8 cellular contexts compared by ENCODE assay signal in genomic region chr3:15557511-15557946, GRCh38. TPM values are rescaled to one million over a fixed set of nuclear protein-coding genes. Genes with fewer than 3 reads are reported as not detected.
DNase-seq lines count a peak whose midpoint lies in the region; ATAC-seq and FAIRE-seq lines count a peak whose summit lies in the region.

No MANE protein-coding gene starts in this region.

- in situ Hi-C loops in Caki2 (cut with HindIII; ENCODE audit: low pct_unique_long_range_greater_than_20kb, low sequenced_read_pairs) = no loop called here

- peak; percentile 78 for FAIRE-seq in RCC 7860 (lab: Jason Lieb, UNC)

- intact Hi-C loops in activated T-helper 2 cell treated with anti-CD3 and anti-CD28 coated beads, Interferon-gamma antibody, Interleukin-2, Interleukin-4, amounts not matched to agents 10 μg/mL and 5 μg/mL and 100 μg/mL, durations not matched to agents 14 hours and 24 hours and 36 hours (cut with micrococcal nuclease) = loop anchor here (1.0 to 10.0 kb wide), 4 partner anchors 57 to 453 kb away; partner anchors contain the start of genes EAF1 and METTL6

- no peak overlapping the region for H3K4me3 Mint-ChIP-seq in activated T-helper 2 cell treated with anti-CD3 and anti-CD28 coated beads, Interferon-gamma antibody, Interleukin-2, Interleukin-4, amounts not matched to agents 10 μg/mL and 5 μg/mL and 100 μg/mL, durations not matched to agents 14 hours and 24 hours and 36 hours (ENCODE audit: low read depth)

- H3K36me3 Mint-ChIP-seq in activated T-helper 2 cell treated with anti-CD3 and anti-CD28 coated beads, Interferon-gamma antibody, Interleukin-2, Interleukin-4, amounts not matched to agents 10 μg/mL and 5 μg/mL and 100 μg/mL, durations not matched to agents 14 hours and 24 hours and 36 hours (ENCODE audit: low read depth) = peaks cover 27% of the 10 kb centered on the region

- no peaks in the 10 kb centered on the region for H3K27me3 Mint-ChIP-seq in activated T-helper 2 cell treated with anti-CD3 and anti-CD28 coated beads, Interferon-gamma antibody, Interleukin-2, Interleukin-4, amounts not matched to agents 10 μg/mL and 5 μg/mL and 100 μg/mL, durations not matched to agents 14 hours and 24 hours and 36 hours (ENCODE audit: low read depth)

- DNase-seq in Caki2 (ENCODE audit: low read depth) (peak; percentile 83), HT1080 (ENCODE audit: low read depth) (peak; percentile 82), RCC 7860 (ENCODE audit: low spot score) (peak; percentile 57), germinal center (ENCODE audit: low spot score) (peak; percentile 48), pulmonary artery endothelial cell (ENCODE audit: low read depth, low spot score) (peak; percentile 49)
- peak; percentile 71 for DNase-seq in activated T-helper 2 cell treated with anti-CD3 and anti-CD28 coated beads, Interferon-gamma antibody, Interleukin-2, Interleukin-4, amounts not matched to agents 10 μg/mL and 5 μg/mL and 100 μg/mL, durations not matched to agents 14 hours and 24 hours and 36 hours (ENCODE audit: low spot score)

- H3K27ac Mint-ChIP-seq in activated T-helper 2 cell treated with anti-CD3 and anti-CD28 coated beads, Interferon-gamma antibody, Interleukin-2, Interleukin-4, amounts not matched to agents 10 μg/mL and 5 μg/mL and 100 μg/mL, durations not matched to agents 14 hours and 24 hours and 36 hours = no peak overlapping the region

- H3K9me3 Mint-ChIP-seq in activated T-helper 2 cell treated with anti-CD3 and anti-CD28 coated beads, Interferon-gamma antibody, Interleukin-2, Interleukin-4, amounts not matched to agents 10 μg/mL and 5 μg/mL and 100 μg/mL, durations not matched to agents 14 hours and 24 hours and 36 hours = no peaks in the 10 kb centered on the region

- ATAC-seq in GM19397 (IDR thresholded peaks at IDR 0.05; ENCODE audit: unreplicated experiment) (peak; percentile 59), HG03025 (IDR thresholded peaks at IDR 0.05; ENCODE audit: low FRiP score, unreplicated experiment) (no peak)

- H3K4me1 Mint-ChIP-seq in activated T-helper 2 cell treated with anti-CD3 and anti-CD28 coated beads, Interferon-gamma antibody, Interleukin-2, Interleukin-4, amounts not matched to agents 10 μg/mL and 5 μg/mL and 100 μg/mL, durations not matched to agents 14 hours and 24 hours and 36 hours (ENCODE audit: low read depth) = peaks cover 22% of the 10 kb centered on the region

RNA-seq across cellular contexts. Expression of gene COLQ, which starts 36.0 kb away (rescaled TPM):
- not detected in 2 replicates for total RNA-seq in Caki2 (2014; rRNA removed; shearing (Covaris generic); ENCODE audit: low replicate concordance)
- total RNA-seq in HT1080 (2014; rRNA removed; shearing (Covaris generic)) = 0.27 TPM in 1 of 2 replicates, not detected in the other
- polyA plus RNA-seq in HT1080 (2015; cell fraction: cytosol; rRNA removed) = 0.07 and 0.09 TPM in 2 replicates
- 0.67 and 1.4 TPM in 2 replicates for polyA plus RNA-seq in HT1080 (2015; cell fraction: nucleus; rRNA removed)
- total RNA-seq in activated T-helper 2 cell treated with anti-CD3 and anti-CD28 coated beads, Interferon-gamma antibody, Interleukin-2, Interleukin-4, amounts not matched to agents 10 μg/mL and 5 μg/mL and 100 μg/mL, durations not matched to agents 14 hours and 24 hours and 36 hours = 1.6 and 2.1 TPM in 2 replicates
- 0.07 and 0.25 TPM in 2 replicates for total RNA-seq in pulmonary artery endothelial cell

RNA-seq across cellular contexts. Expression of gene HACL1, which starts 43.8 kb away (rescaled TPM):
- 7.9 and 10.9 TPM in 2 replicates for total RNA-seq in Caki2 (2014; rRNA removed; shearing (Covaris generic); ENCODE audit: low replicate concordance)
- total RNA-seq in HT1080 (2014; rRNA removed; shearing (Covaris generic)) = 22.2 and 28.0 TPM in 2 replicates
- polyA plus RNA-seq in HT1080 (2015; cell fraction: cytosol; rRNA removed) = 25.8 and 30.4 TPM in 2 replicates
- 38.6 and 41.2 TPM in 2 replicates for polyA plus RNA-seq in HT1080 (2015; cell fraction: nucleus; rRNA removed)
- 22.8 TPM in 2 replicates for total RNA-seq in activated T-helper 2 cell treated with anti-CD3 and anti-CD28 coated beads, Interferon-gamma antibody, Interleukin-2, Interleukin-4, amounts not matched to agents 10 μg/mL and 5 μg/mL and 100 μg/mL, durations not matched to agents 14 hours and 24 hours and 36 hours
- total RNA-seq in pulmonary artery endothelial cell = 30.6 and 45.5 TPM in 2 replicates

RNA-seq across cellular contexts. Expression of gene BTD, which starts 44.0 kb away (rescaled TPM):
- total RNA-seq in Caki2 (2014; rRNA removed; shearing (Covaris generic); ENCODE audit: low replicate concordance) = 2.5 and 6.4 TPM in 2 replicates
- 10.5 and 12.1 TPM in 2 replicates for total RNA-seq in HT1080 (2014; rRNA removed; shearing (Covaris generic))
- polyA plus RNA-seq in HT1080 (2015; cell fraction: cytosol; rRNA removed) = 11.4 and 12.9 TPM in 2 replicates
- polyA plus RNA-seq in HT1080 (2015; cell fraction: nucleus; rRNA removed) = 30.4 and 33.7 TPM in 2 replicates
- total RNA-seq in activated T-helper 2 cell treated with anti-CD3 and anti-CD28 coated beads, Interferon-gamma antibody, Interleukin-2, Interleukin-4, amounts not matched to agents 10 μg/mL and 5 μg/mL and 100 μg/mL, durations not matched to agents 14 hours and 24 hours and 36 hours = 3.9 and 4.8 TPM in 2 replicates
- 27.8 and 32.6 TPM in 2 replicates for total RNA-seq in pulmonary artery endothelial cell
